In genomic region chr10:110226555-110226925, GRCh38 we compare ENCODE assay signal across 8 cellular contexts. TPM values are rescaled to one million over a fixed set of nuclear protein-coding genes. Genes with fewer than 3 reads are reported as not detected.
DNase-seq lines count a peak whose midpoint lies in the region; ATAC-seq and TF ChIP-seq lines count a peak whose summit lies in the region.

No MANE protein-coding gene starts in this region.

- no peak for TF ChIP-seq RAD21 in IMR-90 (IDR thresholded peaks at IDR 0.05; ENCODE audit: low read length)

- H4K91ac ChIP-seq in IMR-90 (ENCODE audit: insufficient read depth, low read depth, low read length): no peak overlapping the region

- POLR2A ChIA-PET in IMR-90 (lab: Charles Lee; ENCODE audit: unreplicated experiment): no interaction called here

- H3K56ac ChIP-seq in IMR-90 (ENCODE audit: extremely low read depth, insufficient read depth, low read length): no peak overlapping the region

- peak overlapping the region; percentile 8; the same call in 1 of the 2 replicates for H3K9ac ChIP-seq in IMR-90 (ENCODE audit: low read depth, low read length)
- no peak overlapping the region for H3K9ac ChIP-seq in SK-N-MC (ENCODE audit: insufficient read length)

- peak overlapping the region; percentile 67 for H2BK5ac ChIP-seq in IMR-90 (ENCODE audit: low read depth, low read length, poor library complexity, severe bottlenecking)

- H3K4me1 ChIP-seq in IMR-90 (ENCODE audit: control insufficient read depth, insufficient read depth, low read length): peaks cover 4% of the 10 kb centered on the region
- H3K4me1 ChIP-seq in gastroesophageal sphincter: peaks cover 7 to 71% (median 16%) of the 10 kb centered on the region in 3 donors

- intact Hi-C loops in IMR-90 (cut with micrococcal nuclease): loop anchor here (1.0 to 5.0 kb wide), 4 partner anchors 17 to 344 kb away; no protein-coding TSS in a partner anchor

- peak overlapping the region; percentile 92 for H3K4me3 Mint-ChIP-seq in activated naive CD4-positive, alpha-beta T cell treated with anti-CD3 and anti-CD28 coated beads, Interleukin-2, amount 10 ng/mL, durations not matched to agents 7 days and 5 days

- dilution Hi-C loops in IMR-90 (cut with HindIII; ENCODE audit: low sequenced_read_pairs, unreplicated experiment): no loop called here

- peaks cover 3% of the 10 kb centered on the region for H4K20me1 ChIP-seq in IMR-90 (ENCODE audit: insufficient read depth, low read length)

- no peak overlapping the region for H2BK20ac ChIP-seq in IMR-90 (ENCODE audit: low read depth, low read length)

- peaks cover 31% of the 10 kb centered on the region for H3K27me3 Mint-ChIP-seq in activated naive CD4-positive, alpha-beta T cell treated with anti-CD3 and anti-CD28 coated beads, Interleukin-2, amount 10 ng/mL, durations not matched to agents 7 days and 5 days

- ATAC-seq in IMR-90 (ENCODE audit: low read depth): peak; percentile 48
- peak; percentile 35 for ATAC-seq in gastroesophageal sphincter
- ATAC-seq in GM18520 (IDR thresholded peaks at IDR 0.05; ENCODE audit: unreplicated experiment): no peak

- H3K4ac ChIP-seq in IMR-90 (ENCODE audit: low read depth, low read length): no peak overlapping the region

- H3K9me1 ChIP-seq in IMR-90 (ENCODE audit: insufficient read depth, low read length): no peaks in the 10 kb centered on the region

- no peak overlapping the region for H3K14ac ChIP-seq in IMR-90 (replicated peaks; ENCODE audit: low read depth, low read length)

- no CpG with 5 or more reads among the region's 35 CpGs for WGBS in IMR-90 (ENCODE audit: extremely low coverage in 2 of 2, insufficient read length in 1 of 2), 2 experiments
- no CpG with 5 or more reads among the region's 35 CpGs for WGBS in gastroesophageal sphincter (ENCODE audit: low coverage in 1 of 2), 2 donors

- no peak overlapping the region for H2AK5ac ChIP-seq in IMR-90 (ENCODE audit: low read depth, low read length)

- H4K8ac ChIP-seq in IMR-90 (ENCODE audit: low read depth in 2 of 2, low read length in 2 of 2): no peak overlapping the region

- in situ Hi-C loops in IMR-90 (cut with MboI; ENCODE audit: low sequenced_read_pairs): no loop called here

- H3K4me1 Mint-ChIP-seq in activated naive CD4-positive, alpha-beta T cell treated with anti-CD3 and anti-CD28 coated beads, Interleukin-2, amount 10 ng/mL, durations not matched to agents 7 days and 5 days: peaks cover 48% of the 10 kb centered on the region

- H2BK15ac ChIP-seq in IMR-90 (ENCODE audit: low read depth, low read length): no peak overlapping the region; the same call in 2 of the 3 replicates

- H3K18ac ChIP-seq in IMR-90 (ENCODE audit: low read depth, low read length): no peak overlapping the region; the same call in 1 of the 2 replicates

- BruUV-seq in IMR-90 (replicated peaks; lab: Mats Ljungman, UMichigan): no TSS peak

- no peak overlapping the region for H2AK9ac ChIP-seq in IMR-90 (replicated peaks; ENCODE audit: low read depth, low read length, poor library complexity)

- H2AFZ ChIP-seq in IMR-90 (replicated peaks; ENCODE audit: low read length, poor library complexity): peak overlapping the region; percentile 98

- no peak for TF ChIP-seq POLR2A in IMR-90 (IDR thresholded peaks at IDR 0.05; ENCODE audit: low read depth, low read length)
- no peak for TF ChIP-seq POLR2A in gastroesophageal sphincter (IDR thresholded peaks at IDR 0.05)

- H3K27me3 ChIP-seq in IMR-90 (ENCODE audit: control insufficient read depth, insufficient read depth, low read length): no peaks in the 10 kb centered on the region
- H3K27me3 ChIP-seq in gastroesophageal sphincter: no peaks in the 10 kb centered on the region

- H3K36me3 ChIP-seq in IMR-90 (ENCODE audit: control insufficient read depth, insufficient read depth, low read length): peaks cover 5% of the 10 kb centered on the region; the same call in 1 of the 2 replicates
- H3K36me3 ChIP-seq in SK-N-MC (ENCODE audit: insufficient read depth, low read length): peaks cover 5% of the 10 kb centered on the region
- peaks cover 0 to 21% of the 10 kb centered on the region in 2 donors for H3K36me3 ChIP-seq in gastroesophageal sphincter

- no peak overlapping the region; the same call in 1 of the 2 replicates for H2BK120ac ChIP-seq in IMR-90 (ENCODE audit: low read depth, low read length)

- peaks cover 14% of the 10 kb centered on the region for H3K36me3 Mint-ChIP-seq in activated naive CD4-positive, alpha-beta T cell treated with anti-CD3 and anti-CD28 coated beads, Interleukin-2, amount 10 ng/mL, durations not matched to agents 7 days and 5 days

- DNase-seq in COLO829 (ENCODE audit: low spot score): peak; percentile 72
- peak; percentile 92 for DNase-seq in IMR-90
- DNase-seq in SK-N-MC (ENCODE audit: low read depth, low spot score): no peak
- DNase-seq in activated naive CD4-positive, alpha-beta T cell treated with anti-CD3 and anti-CD28 coated beads, Interleukin-2, amount 10 ng/mL, durations not matched to agents 7 days and 5 days: peak; percentile 89
- DNase-seq in nucleus accumbens (lab: John Stamatoyannopoulos, UW): peak in 54 of 56 donors; percentile 64 to 95 (median 88)

- H3K4me3 ChIP-seq in IMR-90 (ENCODE audit: insufficient read depth, low read depth, low read length): peak overlapping the region; percentile 90
- peak overlapping the region; percentile 75 for H3K4me3 ChIP-seq in SK-N-MC
- peak overlapping the region; percentile 69 to 85 for H3K4me3 ChIP-seq in gastroesophageal sphincter

- H3K27ac ChIP-seq in IMR-90 (ENCODE audit: insufficient read depth, low read length) (peak overlapping the region; percentile 96), SK-N-MC (no peak overlapping the region), gastroesophageal sphincter (peak overlapping the region; percentile 61 to 99 (median 96)), temporal lobe (ENCODE audit: low read depth, low read length) (peak overlapping the region; percentile 96)

- CTCF ChIA-PET in IMR-90 (lab: Yijun Ruan, JAX): no interaction called here
- CTCF ChIA-PET in activated naive CD4-positive, alpha-beta T cell treated with anti-CD3 and anti-CD28 coated beads, Interleukin-2, amount 10 ng/mL, durations not matched to agents 7 days and 5 days (lab: Charles Lee): interaction anchor here (4.6 kb wide), 1 partner anchor 16 kb away, joined by 37 read pairs; no protein-coding TSS in a partner anchor

- no peak overlapping the region; the same call in 1 of the 2 replicates for H3K4me2 ChIP-seq in IMR-90 (ENCODE audit: low read depth, low read length)

- no peaks in the 10 kb centered on the region for H3K9me3 Mint-ChIP-seq in activated naive CD4-positive, alpha-beta T cell treated with anti-CD3 and anti-CD28 coated beads, Interleukin-2, amount 10 ng/mL, durations not matched to agents 7 days and 5 days

- TF ChIP-seq CTCF in IMR-90 (conservative IDR thresholded peaks at IDR 0.05; ENCODE audit: low read depth, low read length) (no peak), gastroesophageal sphincter (IDR thresholded peaks at IDR 0.05) (no peak)

- no peak for TF ChIP-seq EP300 in gastroesophageal sphincter (IDR thresholded peaks at IDR 0.05)

- H3K23ac ChIP-seq in IMR-90 (ENCODE audit: low read depth, low read length): no peak overlapping the region

- H4K5ac ChIP-seq in IMR-90 (ENCODE audit: low read depth, low read length): no peak overlapping the region

- peak overlapping the region; percentile 97 for H3K27ac Mint-ChIP-seq in activated naive CD4-positive, alpha-beta T cell treated with anti-CD3 and anti-CD28 coated beads, Interleukin-2, amount 10 ng/mL, durations not matched to agents 7 days and 5 days

- no peaks in the 10 kb centered on the region for H3K79me1 ChIP-seq in IMR-90 (ENCODE audit: low read depth in 1 of 2, low read length in 2 of 2)

- no peaks in the 10 kb centered on the region for H3K9me3 ChIP-seq in IMR-90 (ENCODE audit: control insufficient read depth, insufficient read depth, low read length)
- H3K9me3 ChIP-seq in SK-N-MC (ENCODE audit: low read depth, low read length): no peaks in the 10 kb centered on the region
- no peaks in the 10 kb centered on the region for H3K9me3 ChIP-seq in gastroesophageal sphincter

TF ChIP-seq in IMR-90, 13 proteins besides CTCF, POLR2A, EP300 and RAD21 (continues in another document):
- TF ChIP-seq FOS (IDR thresholded peaks at IDR 0.05; ENCODE audit: low read depth, low read length): no peak
- TF ChIP-seq MAZ (IDR thresholded peaks at IDR 0.05; ENCODE audit: borderline replicate concordance, low read depth, low read length): peak; percentile 86
- no peak for TF ChIP-seq RCOR1 (IDR thresholded peaks at IDR 0.05; ENCODE audit: insufficient replicate concordance, low read length)
- no peak for TF ChIP-seq CEBPB (IDR thresholded peaks at IDR 0.05; ENCODE audit: low read depth, low read length)
- no peak for TF ChIP-seq CHD1 (IDR thresholded peaks at IDR 0.05; ENCODE audit: low read depth, low read length)
- peak; percentile 50; the same call in 1 of the 2 replicates for TF ChIP-seq USF2 (IDR thresholded peaks at IDR 0.05; ENCODE audit: low read depth, low read length)
- no peak for TF ChIP-seq RFX5 (IDR thresholded peaks at IDR 0.05; ENCODE audit: low read depth, low read length)
- no peak for TF ChIP-seq ELK1 (IDR thresholded peaks at IDR 0.05; ENCODE audit: borderline replicate concordance, low read depth, low read length)
- TF ChIP-seq MXI1 (IDR thresholded peaks at IDR 0.05; ENCODE audit: borderline replicate concordance, low read depth, low read length): peak; percentile 42; the same call in 1 of the 2 replicates
- no peak for TF ChIP-seq SMC3 (IDR thresholded peaks at IDR 0.05; ENCODE audit: low read depth, low read length)

RNA-seq across cellular contexts. Expression of gene MXI1, which starts 19.1 kb away (rescaled TPM):
- total RNA-seq in IMR-90 (2012; rRNA removed): 7.5 and 11.8 TPM in 2 replicates
- 4.5 and 7.2 TPM in 2 replicates for polyA plus RNA-seq in IMR-90 (2012; rRNA removed)
- polyA plus RNA-seq in IMR-90 (2012; cell fraction: cytosol; rRNA removed): 0.90 and 3.1 TPM in 2 replicates
- polyA plus RNA-seq in IMR-90 (2012; cell fraction: nucleus; rRNA removed; ENCODE audit: low replicate concordance): 1.8 and 11.5 TPM in 2 replicates
- 100 to 1,000 TPM; 103 to 279 (median 218) TPM for total RNA-seq in gastroesophageal sphincter
- total RNA-seq in temporal lobe: 49.2 TPM
